Comparison of ENCODE assay signal across 8 cellular contexts in the genomic region with DNA sequence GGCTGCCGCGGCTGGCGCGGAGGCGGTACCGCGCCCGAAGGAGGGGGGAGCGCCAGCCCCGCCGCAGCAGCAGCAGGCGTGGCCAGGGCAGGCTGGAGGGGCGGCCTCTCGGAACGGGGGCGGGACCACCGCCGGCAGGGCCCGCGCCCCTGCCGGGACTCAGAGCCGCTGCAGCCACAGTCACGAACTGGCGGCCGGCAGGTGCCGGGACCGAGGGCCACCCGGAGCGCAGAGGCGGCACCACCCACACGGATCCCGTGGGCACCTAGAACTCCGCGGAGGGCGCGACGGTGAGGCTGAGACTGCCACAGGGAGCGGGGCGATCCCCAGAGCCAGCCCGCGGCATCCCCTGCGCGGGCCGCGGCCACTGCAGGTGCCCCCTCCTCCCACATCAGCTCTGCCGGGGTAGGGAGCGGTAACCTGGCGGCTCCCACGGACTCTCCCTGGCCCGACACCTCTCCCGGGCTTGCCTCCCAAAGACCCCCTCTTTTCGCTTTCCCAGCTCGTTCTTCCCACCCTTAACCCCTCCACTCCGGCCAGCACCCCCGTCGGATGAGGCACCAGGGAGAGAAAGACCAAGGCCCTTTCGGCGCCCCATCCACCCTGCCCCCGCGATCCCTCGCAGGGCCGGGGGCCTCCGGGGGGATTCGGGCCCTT. TPM values are rescaled to one million over a fixed set of nuclear protein-coding genes. Genes with fewer than 3 reads are reported as not detected.
DNase-seq lines count a peak whose midpoint lies in the region; ATAC-seq and TF ChIP-seq lines count a peak whose summit lies in the region.

Gene VWA5B2 (plus strand): TSS at position 162 of the 657 bp plus-strand sequence. CDS start 944 bp downstream, outside the sequence.

- no peak within 1 kb of the TSS for H3K27ac ChIP-seq in gastrocnemius medialis

- no peaks in the 10 kb centered on the region for H3K36me3 ChIP-seq in gastrocnemius medialis

- TF ChIP-seq CTCF in gastrocnemius medialis (IDR thresholded peaks at IDR 0.05 in 4 of 5, conservative IDR thresholded peaks at IDR 0.05 in 1 of 5) = peak in 2 of 5 experiments; percentile 24 to 32

- in situ Hi-C loops in gastrocnemius medialis (cut with MboI; ENCODE audit: low sequenced_read_pairs in 4 of 4) = loop anchor here in 2 of 4 donors (25.0 kb wide), 2 partner anchors 92 to 342 kb away; partner anchors contain the start of genes EIF2B5 (in 1 of the 2) and PARL (in 1 of the 2)

- DNase-seq in DMS153 (lab: John Stamatoyannopoulos, UW) (peak; percentile 26), LoVo (ENCODE audit: low spot score) (peak; percentile 85), hypothalamus (lab: John Stamatoyannopoulos, UW) (peak in 28 of 51 donors; percentile 5 to 68 (median 28)), gastrocnemius medialis (no peak), KG1 (lab: John Stamatoyannopoulos, UW) (no peak)
- DNase-seq in activated naive CD8-positive, alpha-beta T cell treated with anti-CD3 and anti-CD28 coated beads, Interleukin-2, amount 50 U/mL, for 16 hours (ENCODE audit: low read depth, low spot score) = peak; percentile 59

- peak; percentile 83 for ATAC-seq in GM21717 (IDR thresholded peaks at IDR 0.05; ENCODE audit: unreplicated experiment)
- peak; percentile 90 for ATAC-seq in SK-N-SH treated with all-trans-retinoic acid at 6 μM for 48 hours
- ATAC-seq in gastrocnemius medialis = peak; percentile 18 to 29

- TF ChIP-seq POLR2A in gastrocnemius medialis (IDR thresholded peaks at IDR 0.05) = no peak

- peak within 1 kb of the TSS; percentile 29 to 60 (median 52) for H3K4me3 ChIP-seq in gastrocnemius medialis

- H3K27me3 ChIP-seq in gastrocnemius medialis = peaks cover 33 to 45% (median 36%) of the 10 kb centered on the region in 3 donors

- H3K4me1 ChIP-seq in gastrocnemius medialis = peaks cover 4 to 9% of the 10 kb centered on the region in 2 donors

- intact Hi-C loops in gastrocnemius medialis (cut with DNase I; ENCODE audit: low total_unique reads) = loop anchor here (2.0 to 5.0 kb wide), 2 partner anchors 21 to 58 kb away; no protein-coding TSS in a partner anchor

- H3K9me3 ChIP-seq in gastrocnemius medialis = no peaks in the 10 kb centered on the region

TF ChIP-seq in SK-N-SH treated with all-trans-retinoic acid at 6 μM for 48 hours, 23 proteins besides CTCF, POLR2A, EP300 and RAD21:
- TF ChIP-seq TCF4 (CRISPR knock-in tag; IDR thresholded peaks at IDR 0.05; ENCODE audit: borderline replicate concordance) = no peak
- TF ChIP-seq SNAI2 (CRISPR knock-in tag; IDR thresholded peaks at IDR 0.05) = peak; percentile 63; the same call in 1 of the 2 replicates

RNA-seq across cellular contexts. Expression of gene VWA5B2, which starts in this region (rescaled TPM):
- not detected for total RNA-seq in gastrocnemius medialis

Comparison
In these comparisons a context has a peak if more than half of its experiments do, and no peak if none do; other contexts are left out.
1. Peak in ATAC-seq and H3K4me3 ChIP-seq in gastrocnemius medialis; RNA of the gene not detected or under 1 TPM.
2. DNase-seq: peak in DMS153 (single experiment), LoVo (single experiment), activated naive CD8-positive, alpha-beta T cell treated with anti-CD3 and anti-CD28 coated beads, Interleukin-2, amount 50 U/mL, for 16 hours (single experiment) and hypothalamus (28 of 51); none in gastrocnemius medialis (0 of 2) and KG1 (single experiment).
3. ATAC-seq: peak in every context shown above with its lines; median percentile 90 in SK-N-SH treated with all-trans-retinoic acid at 6 μM for 48 hours; 83 in GM21717; 24 in gastrocnemius medialis.